ENCODE assay signal across 10 cellular contexts in genomic region chr16:102060-102855, GRCh38. TPM values are rescaled to one million over a fixed set of nuclear protein-coding genes. Genes with fewer than 3 reads are reported as not detected.
DNase-seq lines count a peak whose midpoint lies in the region; ATAC-seq and TF ChIP-seq lines count a peak whose summit lies in the region.
"Had no signal": no experiment of that assay in that cellular context is flagged by ENCODE, and none has a peak within 500 bp of the region (broad histone marks: within the 10 kb centered on the region; RNA-seq: fewer than 3 reads in every experiment).

No MANE protein-coding gene starts in this region.

- whole genome bisulfite sequencing in gastroesophageal sphincter (ENCODE audit: low coverage in 1 of 2), 2 donors, result 36 to 64% methylated on average over 6 to 7 of the region's 19 CpGs

- H2AFZ ChIP-seq in neural progenitor cell (replicated peaks), result no peak overlapping the region

- no peak for TF ChIP-seq EP300 in gastroesophageal sphincter (IDR thresholded peaks at IDR 0.05)

- H3K36me3 Mint-ChIP-seq in activated naive CD4-positive, alpha-beta T cell treated with anti-CD3 and anti-CD28 coated beads, Interleukin-2, amount 50 U/mL, for 24 hours, result no peaks in the 10 kb centered on the region
- H3K36me3 Mint-ChIP-seq in neural progenitor cell, result peaks cover 2% of the 10 kb centered on the region
- H3K36me3 Mint-ChIP-seq in naive thymus-derived CD4-positive, alpha-beta T cell, result peaks cover 0 to 15% (median 0%) of the 10 kb centered on the region in 5 donors

- no peak overlapping the region for H3K9ac ChIP-seq in neural progenitor cell

- no peaks in the 10 kb centered on the region for H3K27me3 Mint-ChIP-seq in activated naive CD4-positive, alpha-beta T cell treated with anti-CD3 and anti-CD28 coated beads, Interleukin-2, amount 50 U/mL, for 24 hours
- H3K27me3 Mint-ChIP-seq in neural progenitor cell (ENCODE audit: insufficient read depth, low read depth), result no peaks in the 10 kb centered on the region
- no peaks in the 10 kb centered on the region for H3K27me3 Mint-ChIP-seq in naive thymus-derived CD4-positive, alpha-beta T cell
- H3K27me3 Mint-ChIP-seq: activated CD4-positive, alpha-beta memory T cell treated with anti-CD3 and anti-CD28 coated beads for 36 hours; activated naive CD4-positive, alpha-beta T cell treated with anti-CD3 and anti-CD28 coated beads, Interleukin-2, amount 10 ng/mL, durations not matched to agents 7 days and 5 days had no signal

- peaks cover 17% of the 10 kb centered on the region for H4K20me1 ChIP-seq in neural progenitor cell (ENCODE audit: low read depth)

- TF ChIP-seq POLR2A in gastroesophageal sphincter (IDR thresholded peaks at IDR 0.05), result no peak
- TF ChIP-seq POLR2A in uterus (IDR thresholded peaks at IDR 0.05), result no peak

- peaks cover 0 to 29% (median 2%) of the 10 kb centered on the region in 3 donors for H3K4me1 ChIP-seq in gastroesophageal sphincter
- H3K4me1 ChIP-seq in neural progenitor cell, result no peaks in the 10 kb centered on the region
- H3K4me1 ChIP-seq in uterus, result peaks cover 0 to 9% of the 10 kb centered on the region in 2 donors
- H3K4me1 ChIP-seq in naive thymus-derived CD4-positive, alpha-beta T cell (ENCODE audit: control insufficient read depth in 2 of 2, insufficient read depth in 2 of 2, low read length in 2 of 2), result no peaks in the 10 kb centered on the region

- no peaks in the 10 kb centered on the region for H3F3A ChIP-seq in neural progenitor cell (ENCODE audit: low read depth)

- H3K36me3 ChIP-seq in gastroesophageal sphincter, result peaks cover 0 to 55% of the 10 kb centered on the region in 2 donors
- no peaks in the 10 kb centered on the region for H3K36me3 ChIP-seq in neural progenitor cell
- no peaks in the 10 kb centered on the region for H3K36me3 ChIP-seq in uterus
- H3K36me3 ChIP-seq in naive thymus-derived CD4-positive, alpha-beta T cell (ENCODE audit: control insufficient read depth in 2 of 3, insufficient read depth in 3 of 3, low read length in 3 of 3), result peaks cover 0 to 20% (median 5%) of the 10 kb centered on the region in 3 experiments

- TF ChIP-seq CTCF in gastroesophageal sphincter (IDR thresholded peaks at IDR 0.05) (no peak), neural progenitor cell (IDR thresholded peaks at IDR 0.05) (no peak), uterus (IDR thresholded peaks at IDR 0.05) (no peak)

- ATAC-seq in gastroesophageal sphincter, result peak; percentile 69
- no peak for ATAC-seq in naive thymus-derived CD4-positive, alpha-beta T cell

- H3K4me2 ChIP-seq in neural progenitor cell, result no peak overlapping the region

- H3K9me3 Mint-ChIP-seq in activated naive CD4-positive, alpha-beta T cell treated with anti-CD3 and anti-CD28 coated beads, Interleukin-2, amount 50 U/mL, for 24 hours, result no peaks in the 10 kb centered on the region
- H3K9me3 Mint-ChIP-seq in neural progenitor cell, result no peaks in the 10 kb centered on the region
- peaks cover 0 to 1% (median 0%) of the 10 kb centered on the region in 11 donors for H3K9me3 Mint-ChIP-seq in naive thymus-derived CD4-positive, alpha-beta T cell
- H3K9me3 Mint-ChIP-seq: activated CD4-positive, alpha-beta memory T cell treated with anti-CD3 and anti-CD28 coated beads for 36 hours; activated naive CD4-positive, alpha-beta T cell treated with anti-CD3 and anti-CD28 coated beads, Interleukin-2, amount 10 ng/mL, durations not matched to agents 7 days and 5 days had no signal

- no peaks in the 10 kb centered on the region for H3K79me2 ChIP-seq in neural progenitor cell (ENCODE audit: low read depth)

- DNase-seq in activated naive CD4-positive, alpha-beta T cell (lab: John Stamatoyannopoulos, UW), result no peak
- DNase-seq in neural progenitor cell (ENCODE audit: low spot score) (no peak), uterus (peak; percentile 68), HPDE6-E6E7 (ENCODE audit: extremely low spot score) (no peak)
- no peak for DNase-seq in naive thymus-derived CD4-positive, alpha-beta T cell
- no peak for DNase-seq in stimulated activated naive CD4-positive, alpha-beta T cell (lab: John Stamatoyannopoulos, UW)
- DNase-seq: activated CD4-positive, alpha-beta memory T cell treated with anti-CD3 and anti-CD28 coated beads for 36 hours; activated naive CD4-positive, alpha-beta T cell treated with anti-CD3 and anti-CD28 coated beads, Interleukin-2, amount 10 ng/mL, durations not matched to agents 7 days and 5 days had no signal

- peaks cover 8% of the 10 kb centered on the region for H3K4me1 Mint-ChIP-seq in activated naive CD4-positive, alpha-beta T cell treated with anti-CD3 and anti-CD28 coated beads, Interleukin-2, amount 50 U/mL, for 24 hours
- H3K4me1 Mint-ChIP-seq in neural progenitor cell, result peaks cover 4% of the 10 kb centered on the region
- peaks cover 0 to 12% (median 4%) of the 10 kb centered on the region in 7 donors for H3K4me1 Mint-ChIP-seq in naive thymus-derived CD4-positive, alpha-beta T cell
- H3K4me1 Mint-ChIP-seq: activated naive CD4-positive, alpha-beta T cell treated with anti-CD3 and anti-CD28 coated beads, Interleukin-2, amount 10 ng/mL, durations not matched to agents 7 days and 5 days had no signal

- intact Hi-C loops in uterus (cut with DNase I; ENCODE audit: low total_unique reads), result no loop called here
- intact Hi-C loops in naive thymus-derived CD4-positive, alpha-beta T cell (cut with micrococcal nuclease), result no loop called here

- POLR2A ChIA-PET in naive thymus-derived CD4-positive, alpha-beta T cell (lab: Charles Lee), result interaction anchor here (0.5 kb wide), 1 partner anchor 9 kb away, joined by 4 read pairs; no protein-coding TSS in a partner anchor

- peak overlapping the region; percentile 92 for H3K27ac Mint-ChIP-seq in activated naive CD4-positive, alpha-beta T cell treated with anti-CD3 and anti-CD28 coated beads, Interleukin-2, amount 50 U/mL, for 24 hours
- H3K27ac Mint-ChIP-seq in neural progenitor cell, result peak overlapping the region; percentile 58
- H3K27ac Mint-ChIP-seq in naive thymus-derived CD4-positive, alpha-beta T cell, result peak overlapping the region in 1 of 9 donors; percentile 55
- H3K27ac Mint-ChIP-seq: activated CD4-positive, alpha-beta memory T cell treated with anti-CD3 and anti-CD28 coated beads for 36 hours; activated naive CD4-positive, alpha-beta T cell treated with anti-CD3 and anti-CD28 coated beads, Interleukin-2, amount 10 ng/mL, durations not matched to agents 7 days and 5 days had no signal

- H3K4me3 ChIP-seq in gastroesophageal sphincter, result no peak overlapping the region
- H3K4me3 ChIP-seq in neural progenitor cell, result no peak overlapping the region
- H3K4me3 ChIP-seq in uterus, result no peak overlapping the region
- no peak overlapping the region for H3K4me3 ChIP-seq in naive thymus-derived CD4-positive, alpha-beta T cell (ENCODE audit: low read length)

- H3K4me3 Mint-ChIP-seq in activated naive CD4-positive, alpha-beta T cell treated with anti-CD3 and anti-CD28 coated beads, Interleukin-2, amount 50 U/mL, for 24 hours, result no peak overlapping the region
- H3K4me3 Mint-ChIP-seq in neural progenitor cell, result no peak overlapping the region
- no peak overlapping the region for H3K4me3 Mint-ChIP-seq in naive thymus-derived CD4-positive, alpha-beta T cell
- H3K4me3 Mint-ChIP-seq: activated CD4-positive, alpha-beta memory T cell treated with anti-CD3 and anti-CD28 coated beads for 36 hours; activated naive CD4-positive, alpha-beta T cell treated with anti-CD3 and anti-CD28 coated beads, Interleukin-2, amount 10 ng/mL, durations not matched to agents 7 days and 5 days had no signal

- peak overlapping the region in 3 of 4 donors; percentile 68 to 75 (median 74) for H3K27ac ChIP-seq in gastroesophageal sphincter
- no peak overlapping the region for H3K27ac ChIP-seq in neural progenitor cell
- peak overlapping the region; percentile 56 to 67 for H3K27ac ChIP-seq in uterus
- no peak overlapping the region for H3K27ac ChIP-seq in naive thymus-derived CD4-positive, alpha-beta T cell (ENCODE audit: low read depth, low read length)

- H3K9me3 ChIP-seq in gastroesophageal sphincter (no peaks in the 10 kb centered on the region), neural progenitor cell (ENCODE audit: low read depth) (no peaks in the 10 kb centered on the region), uterus (no peaks in the 10 kb centered on the region)
- no peaks in the 10 kb centered on the region for H3K9me3 ChIP-seq in naive thymus-derived CD4-positive, alpha-beta T cell (ENCODE audit: control insufficient read depth in 2 of 3, low read length in 3 of 3)

- CTCF ChIA-PET in naive thymus-derived CD4-positive, alpha-beta T cell (lab: Charles Lee), result no interaction called here

- no peaks in the 10 kb centered on the region for H3K27me3 ChIP-seq in gastroesophageal sphincter
- no peaks in the 10 kb centered on the region for H3K27me3 ChIP-seq in neural progenitor cell
- no peaks in the 10 kb centered on the region for H3K27me3 ChIP-seq in uterus
- H3K27me3 ChIP-seq in naive thymus-derived CD4-positive, alpha-beta T cell (ENCODE audit: control insufficient read depth in 2 of 2, insufficient read depth in 2 of 2, low read length in 2 of 2), result no peaks in the 10 kb centered on the region

RNA-seq across cellular contexts. Expression of gene MPG, which starts 24.2 kb away (rescaled TPM):
- total RNA-seq in gastroesophageal sphincter (100 to 1,000 TPM in 2 of 4 donors, 10 to 100 TPM in 2; 57.4 to 114 (median 92.4) TPM), neural progenitor cell (ENCODE audit: low replicate concordance) (21.2 and 63.4 TPM in 2 replicates), uterus (100 to 1,000 TPM in 1 of 4 donors, 10 to 100 TPM in 3; 35.7 to 305 (median 63.7) TPM)
- 10 to 100 TPM; 17.5 to 59.5 (median 25.4) TPM for total RNA-seq in naive thymus-derived CD4-positive, alpha-beta T cell
- 10 to 100 TPM; 50.5 to 52.3 TPM for polyA plus RNA-seq in naive thymus-derived CD4-positive, alpha-beta T cell

RNA-seq across cellular contexts. Expression of gene RHBDF1, which starts 29.8 kb away (rescaled TPM):
- total RNA-seq in gastroesophageal sphincter, result 10 to 100 TPM; 21.0 to 52.3 (median 33.0) TPM
- 11.0 and 24.4 TPM in 2 replicates for total RNA-seq in neural progenitor cell (ENCODE audit: low replicate concordance)
- 10 to 100 TPM; 14.7 to 79.0 (median 31.1) TPM for total RNA-seq in uterus
- 1 to 10 TPM in 1 of 5 experiments, under 1 TPM in 1, not detected in 3; 0.66 to 1.6 TPM for total RNA-seq in naive thymus-derived CD4-positive, alpha-beta T cell
- not detected for polyA plus RNA-seq in naive thymus-derived CD4-positive, alpha-beta T cell

RNA-seq across cellular contexts. Expression of gene NPRL3, which starts 36.2 kb away (rescaled TPM):
- total RNA-seq in gastroesophageal sphincter, result 10 to 100 TPM in 3 of 4 donors, 1 to 10 TPM in 1; 6.5 to 15.7 (median 13.9) TPM
- 7.6 and 14.8 TPM in 2 replicates for total RNA-seq in neural progenitor cell (ENCODE audit: low replicate concordance)
- 10 to 100 TPM; 13.9 to 34.8 (median 18.7) TPM for total RNA-seq in uterus
- 10 to 100 TPM; 33.7 to 53.1 (median 38.0) TPM for total RNA-seq in naive thymus-derived CD4-positive, alpha-beta T cell
- 10 to 100 TPM in 1 of 2 donors, 1 to 10 TPM in 1; 9.9 to 19.6 TPM for polyA plus RNA-seq in naive thymus-derived CD4-positive, alpha-beta T cell

RNA-seq across cellular contexts. Expression of gene SNRNP25, which starts 48.6 kb away (rescaled TPM):
- total RNA-seq in gastroesophageal sphincter (10 to 100 TPM; 25.6 to 34.4 (median 28.5) TPM), neural progenitor cell (ENCODE audit: low replicate concordance) (43.6 and 49.8 TPM in 2 replicates), uterus (10 to 100 TPM in 3 of 4 donors, 1 to 10 TPM in 1; 8.0 to 38.4 (median 21.6) TPM)
- total RNA-seq in naive thymus-derived CD4-positive, alpha-beta T cell, result 10 to 100 TPM in 4 of 5 experiments, 1 to 10 TPM in 1; 9.8 to 57.4 (median 11.7) TPM
- 10 to 100 TPM; 20.5 to 21.5 TPM for polyA plus RNA-seq in naive thymus-derived CD4-positive, alpha-beta T cell

RNA-seq across cellular contexts. Expression of gene POLR3K, which starts 48.9 kb away (rescaled TPM):
- 1 to 10 TPM; 2.6 to 5.1 (median 4.5) TPM for total RNA-seq in gastroesophageal sphincter
- total RNA-seq in neural progenitor cell (ENCODE audit: low replicate concordance), result 9.2 and 11.0 TPM in 2 replicates
- 10 to 100 TPM in 1 of 4 donors, 1 to 10 TPM in 2, under 1 TPM in 1; 0.51 to 12.3 (median 4.0) TPM for total RNA-seq in uterus
- total RNA-seq in naive thymus-derived CD4-positive, alpha-beta T cell, result 10 to 100 TPM in 4 of 5 experiments, 1 to 10 TPM in 1; 8.5 to 45.4 (median 18.9) TPM
- polyA plus RNA-seq in naive thymus-derived CD4-positive, alpha-beta T cell, result 10 to 100 TPM; 20.4 to 28.6 TPM

Comparison
In these comparisons a context has a peak if more than half of its experiments do, and no peak if none do; other contexts are left out.
1. DNase-seq: peak in uterus (2 of 2); none in activated naive CD4-positive, alpha-beta T cell (0 of 4), neural progenitor cell (single experiment), naive thymus-derived CD4-positive, alpha-beta T cell (0 of 9), HPDE6-E6E7 (single experiment) and stimulated activated naive CD4-positive, alpha-beta T cell (0 of 6).
2. H3K27ac ChIP-seq: peak in gastroesophageal sphincter (3 of 4) and uterus (2 of 2); none in neural progenitor cell (single experiment) and naive thymus-derived CD4-positive, alpha-beta T cell (single experiment).